8 cellular contexts compared by ENCODE assay signal in the genomic region with DNA sequence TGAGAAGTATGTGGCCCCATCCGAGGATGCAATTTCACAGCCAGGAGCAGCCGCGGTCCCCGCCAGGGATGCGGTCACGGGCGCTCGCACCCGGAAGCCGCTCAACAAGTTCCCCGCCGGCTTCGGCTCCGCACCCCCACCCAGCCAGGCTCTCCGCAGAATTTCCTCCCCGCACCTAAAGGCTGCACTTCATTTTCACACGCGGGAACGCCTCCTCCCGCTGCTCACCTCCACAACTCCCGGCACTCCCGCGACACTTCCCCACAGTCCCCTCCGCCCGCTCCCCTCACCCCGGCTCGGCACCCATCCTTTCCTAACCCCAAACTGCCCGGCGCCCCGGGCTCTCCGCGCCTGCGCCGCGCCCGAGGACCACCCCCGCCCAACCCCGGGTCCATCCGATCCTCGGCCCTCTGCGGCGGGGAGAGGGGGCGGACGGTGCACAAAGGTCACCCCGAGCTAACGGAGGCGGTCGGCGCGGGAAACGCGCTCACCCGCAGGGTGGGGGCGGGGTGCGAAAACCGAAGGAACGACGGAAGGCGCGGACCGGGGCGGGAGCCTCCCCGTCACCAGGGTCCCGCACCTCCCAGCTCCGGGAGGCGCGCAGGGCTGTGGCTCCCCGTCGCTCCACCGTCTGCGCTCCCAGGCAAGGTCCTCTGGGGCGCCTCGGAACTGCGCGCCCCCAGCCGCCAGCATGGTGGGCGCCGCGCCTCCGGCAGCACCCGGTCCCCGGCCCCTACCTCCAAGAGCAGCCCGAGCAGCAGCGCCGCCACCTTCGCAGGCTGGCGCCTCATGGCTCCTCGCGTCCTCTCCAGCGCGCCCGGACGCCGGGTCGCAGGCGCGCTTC. TPM values are rescaled to one million over a fixed set of nuclear protein-coding genes. Genes with fewer than 3 reads are reported as not detected.
DNase-seq lines count a peak whose midpoint lies in the region; ATAC-seq and TF ChIP-seq lines count a peak whose summit lies in the region.

No MANE protein-coding gene starts in this region.

- no peaks in the 10 kb centered on the region for H3K27me3 Mint-ChIP-seq in T-helper 17 cell

- DNase-seq in G401 (ENCODE audit: low spot score) = peak; percentile 56
- DNase-seq in KBM-7 = peak; percentile 67
- DNase-seq in T-helper 17 cell = peak; percentile 50 to 67 (median 64)
- DNase-seq in astrocyte of the cerebellum (ENCODE audit: low read depth) = no peak
- no peak for DNase-seq in KG1 (lab: John Stamatoyannopoulos, UW)

- TF ChIP-seq CTCF in astrocyte of the cerebellum (IDR thresholded peaks at IDR 0.05; ENCODE audit: low read depth, low read length, missing control alignments) = no peak

- H3K36me3 Mint-ChIP-seq in T-helper 17 cell (ENCODE audit: low read depth) = peaks cover 2% of the 10 kb centered on the region

- peak overlapping the region; percentile 74 to 98 (median 88) for H3K27ac ChIP-seq in skin epidermis

- H3K9me3 ChIP-seq in T-helper 17 cell (ENCODE audit: control insufficient read depth, low read length, poor library complexity, severe bottlenecking) = no peaks in the 10 kb centered on the region

- H3K4me3 ChIP-seq in astrocyte of the cerebellum (ENCODE audit: low read depth, low read length) (peak overlapping the region; percentile 89), iPS-11a (ENCODE audit: low read depth, low read length) (peak overlapping the region; percentile 80), skin epidermis (peak overlapping the region; percentile 56 to 95 (median 81))

- H3K27ac Mint-ChIP-seq in T-helper 17 cell = peak overlapping the region; percentile 95

- in situ Hi-C loops in G401 (cut with HindIII; ENCODE audit: low sequenced_read_pairs) = no loop called here
- in situ Hi-C loops in KBM-7 (cut with MboI; ENCODE audit: low pct_unique_long_range_greater_than_20kb, low sequenced_read_pairs) = no loop called here
- in situ Hi-C loops in astrocyte of the cerebellum (cut with HindIII; ENCODE audit: low sequenced_read_pairs) = loop anchor here (5.0 to 25.0 kb wide), 3 partner anchors 104 to 759 kb away; no protein-coding TSS in a partner anchor

- ATAC-seq in GM21717 (IDR thresholded peaks at IDR 0.05; ENCODE audit: unreplicated experiment) (peak; percentile 15), T-helper 17 cell (peak; percentile 53)

- peak overlapping the region; percentile 96 for H3K4me3 Mint-ChIP-seq in T-helper 17 cell

- peaks cover 65% of the 10 kb centered on the region for H3K4me1 Mint-ChIP-seq in T-helper 17 cell

RNA-seq across cellular contexts. Expression of gene VOPP1, which starts 0.5 kb away (rescaled TPM):
- total RNA-seq in G401 (2014; rRNA removed; shearing (Covaris generic)) = 27.7 and 38.2 TPM in 2 replicates
- total RNA-seq in T-helper 17 cell = 100 to 1,000 TPM; 114 to 120 TPM

Comparison
In these comparisons a context has a peak if more than half of its experiments do, and no peak if none do; other contexts are left out.
1. DNase-seq: peak in G401 (single experiment), KBM-7 (single experiment) and T-helper 17 cell (3 of 3); none in astrocyte of the cerebellum (single experiment) and KG1 (single experiment).
2. Peak in every context shown above with its lines, with median percentiles within 50 percentile points of each other: H3K4me3 ChIP-seq.